ENCODE assay signal across 27 cellular contexts in genomic region chr6:15344831-15345230, GRCh38.
"Had no signal": no experiment of that assay in that cellular context is flagged by ENCODE, and none has a peak within 500 bp of the region (broad histone marks: within the 10 kb centered on the region; RNA-seq: fewer than 3 reads in every experiment).

No MANE protein-coding gene starts in this region.

- H3K9me3 ChIP-seq: lower lobe of right lung, right atrium auricular region, tibial artery, upper lobe of right lung had no signal

- H3K27me3 ChIP-seq: brain microvascular endothelial cell, right atrium auricular region, tibial artery, upper lobe of right lung had no signal

- H3K4me3 ChIP-seq: lower lobe of right lung, right atrium auricular region, smooth muscle cell, tibial artery, upper lobe of right lung had no signal

- H3K27ac ChIP-seq: brain microvascular endothelial cell, lower lobe of right lung, right atrium auricular region, tibial artery, upper lobe of right lung had no signal

- ATAC-seq: esophagus mucosa; left lobe of liver; naive thymus-derived CD8-positive, alpha-beta T cell; stimulated activated memory B cell treated with anti-CD40 and anti-IgM and Interleukin-4, amounts not matched to agents 10 μg/mL and 1 μg/mL and 100 μg/mL, for 72 hours; upper lobe of right lung; WTC11 had no signal

- DNase-seq: activated CD4-positive, alpha-beta memory T cell treated with anti-CD3 and anti-CD28 coated beads, Interleukin-2, amount 10 ng/mL, durations not matched to agents 7 days and 5 days; activated CD4-positive, alpha-beta T cell treated with anti-CD3 and anti-CD28 coated beads for 1 hour; activated CD4-positive, alpha-beta T cell treated with anti-CD3 and anti-CD28 coated beads, Interleukin-2, amount 10 ng/mL, durations not matched to agents 7 days and 5 days; activated CD8-positive, alpha-beta memory T cell treated with anti-CD3 and anti-CD28 coated beads, Interleukin-2, amount 50 U/mL, for 48 hours; activated gamma-delta T cell treated with Interleukin-2 at 50 U/mL for 16 hours; activated naive CD4-positive, alpha-beta T cell treated with anti-CD3 and anti-CD28 coated beads, Interleukin-2, amount 50 U/mL, for 16 hours; activated T-cell treated with anti-CD3 and anti-CD28 coated beads, Interleukin-2, amount 50 U/mL, for 24 hours; amniotic stem cell; brain microvascular endothelial cell; central memory CD4-positive, alpha-beta T cell; endodermal cell; foreskin melanocyte; kidney glomerular epithelial cell; lower lobe of right lung; naive thymus-derived CD8-positive, alpha-beta T cell; stimulated activated CD4-positive, alpha-beta T cell treated with anti-CD3 and anti-CD28 coated beads, Interleukin-1b, Interleukin-23, amount 100 ng/mL, for 48 hours; stimulated activated CD4-positive, alpha-beta T cell treated with anti-CD3 and anti-CD28 coated beads, Interleukin-4, amount 100 ng/mL, for 4 hours; stimulated activated CD8-positive, alpha-beta memory T cell treated with anti-CD3 and anti-CD28 coated beads, Interleukin-4, amount 100 ng/mL, for 48 hours; stimulated activated naive CD8-positive, alpha-beta T cell treated with anti-CD3 and anti-CD28 coated beads, Interleukin-15, amount 100 ng/mL, for 72 hours; tibial artery; upper lobe of right lung had no signal

- H3K36me3 ChIP-seq: brain microvascular endothelial cell, lower lobe of right lung, right atrium auricular region, tibial artery, upper lobe of right lung had no signal
